Comparison of ENCODE assay signal across 11 cellular contexts in genomic region chr3:152051501-152052404, GRCh38.
DNase-seq lines count a peak whose midpoint lies in the region; ATAC-seq and TF ChIP-seq lines count a peak whose summit lies in the region.
"Had no signal": no experiment of that assay in that cellular context is flagged by ENCODE, and none has a peak within 500 bp of the region (broad histone marks: within the 10 kb centered on the region; RNA-seq: fewer than 3 reads in every experiment).

No MANE protein-coding gene starts in this region.

- no peaks in the 10 kb centered on the region for H3K36me3 ChIP-seq in HAP-1 (replicated peaks)
- H3K36me3 ChIP-seq: thyroid gland had no signal

- no peak for TF ChIP-seq CTCF in omental fat pad (IDR thresholded peaks at IDR 0.05)

- peak; percentile 43 for DNase-seq in AG20443 (ENCODE audit: low spot score)
- DNase-seq in HT1080 (ENCODE audit: low read depth): peak; percentile 39
- peak; percentile 73 for DNase-seq in fibroblast of gingiva (ENCODE audit: low read depth)
- DNase-seq in HAP-1 (ENCODE audit: low spot score in 2 of 2): no peak
- DNase-seq in omental fat pad (ENCODE audit: low spot score): no peak
- no peak for DNase-seq in HUDEP-2 (lab: John Stamatoyannopoulos, UW; ENCODE audit: unreplicated experiment in 76 of 76)
- DNase-seq: activated naive CD8-positive, alpha-beta T cell treated with anti-CD3 and anti-CD28 coated beads, Interleukin-2, amount 10 ng/mL, durations not matched to agents 7 days and 5 days; NCI-H1694 treated with DMSO at 0.1 percent for 48 hours; thyroid gland had no signal

- no peaks in the 10 kb centered on the region for H3K9me3 ChIP-seq in HAP-1
- H3K9me3 ChIP-seq: thyroid gland had no signal

- in situ Hi-C loops in HAP-1 (cut with MboI; ENCODE audit: low sequenced_read_pairs): no loop called here

- H3K4me3 ChIP-seq in HAP-1: no peak overlapping the region
- H3K4me3 ChIP-seq: thyroid gland had no signal

- ATAC-seq in GM19463 (IDR thresholded peaks at IDR 0.05; ENCODE audit: unreplicated experiment) (peak; percentile 64), HG02588 (IDR thresholded peaks at IDR 0.05; ENCODE audit: unreplicated experiment) (no peak), omental fat pad (ENCODE audit: low FRiP score) (no peak)

- peaks cover 2% of the 10 kb centered on the region; the same call in 1 of the 2 replicates for H3K4me1 ChIP-seq in HAP-1
- H3K4me1 ChIP-seq: thyroid gland had no signal

- no peaks in the 10 kb centered on the region; the same call in 1 of the 2 replicates for H3K27me3 ChIP-seq in HAP-1 (ENCODE audit: low read depth)
- H3K27me3 ChIP-seq: thyroid gland had no signal

Comparison
In these comparisons a context has a peak if more than half of its experiments do, and no peak if none do; other contexts are left out.
1. DNase-seq: peak in AG20443 (single experiment), HT1080 (single experiment) and fibroblast of gingiva (single experiment); none in HAP-1 (0 of 2), omental fat pad (single experiment) and HUDEP-2 (0 of 76).